Comparison of ENCODE assay signal across 1 cellular context in the genomic region with DNA sequence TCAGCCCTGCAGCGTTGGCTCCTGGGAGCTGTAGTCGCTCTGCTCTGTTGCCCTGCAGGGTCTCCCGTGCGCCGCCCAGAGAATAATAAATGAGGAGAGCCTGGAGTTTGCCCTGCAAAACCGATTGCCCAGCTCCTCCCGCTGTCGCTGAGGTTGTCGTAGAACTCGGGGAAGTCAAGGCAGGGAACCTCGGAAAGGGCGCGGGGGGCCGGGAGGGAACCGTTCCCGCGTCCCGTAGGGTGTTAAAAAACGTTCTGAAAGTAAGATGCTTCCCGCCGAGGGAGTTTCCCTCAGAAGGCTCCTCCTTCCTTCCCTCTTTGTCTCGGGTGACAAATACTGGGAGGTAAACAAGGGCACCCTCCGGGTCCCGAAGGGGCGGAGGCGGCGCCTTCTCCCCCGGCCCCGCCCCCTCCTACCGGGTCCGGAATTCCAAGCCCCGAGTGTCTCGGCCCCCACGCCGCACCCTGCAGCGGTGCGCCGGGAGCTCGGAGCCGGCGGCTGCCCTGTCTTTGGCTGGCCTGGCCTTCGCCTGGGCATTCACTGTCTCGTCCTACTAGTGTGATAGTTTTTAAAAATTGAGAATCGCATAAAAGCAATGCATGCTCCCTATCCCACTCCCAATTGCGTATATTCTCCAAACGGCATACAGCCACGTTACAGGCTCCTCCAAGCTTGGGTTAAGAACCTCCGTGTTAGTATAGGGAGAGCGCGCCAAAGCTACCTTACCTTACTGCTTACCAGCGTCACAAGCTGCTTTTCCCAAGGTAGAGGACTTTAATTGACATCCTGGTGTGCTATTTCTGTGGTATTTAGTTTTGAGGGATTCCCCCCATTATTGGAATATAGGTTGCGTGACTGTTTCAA.
TF ChIP-seq lines count a peak whose summit lies in the region.

No MANE protein-coding gene starts in this region.

TF ChIP-seq in H1, 55 proteins besides CTCF, POLR2A, EP300 and RAD21:
- TF ChIP-seq POLR2AphosphoS5 (IDR thresholded peaks at IDR 0.05; ENCODE audit: low read depth, low read length) (peak; percentile 69), BACH1 (IDR thresholded peaks at IDR 0.05; ENCODE audit: low read length) (peak; percentile 72), RFX5 (IDR thresholded peaks at IDR 0.05; ENCODE audit: borderline replicate concordance, low read depth, low read length) (no peak), KDM4A (IDR thresholded peaks at IDR 0.05; ENCODE audit: low read depth, low read length, severe bottlenecking) (peak; percentile 70), SP1 (IDR thresholded peaks at IDR 0.05; ENCODE audit: low read depth, low read length) (peak; percentile 58), TAF1 (IDR thresholded peaks at IDR 0.05; ENCODE audit: low read depth, low read length) (peak; percentile 69), SRF (IDR thresholded peaks at IDR 0.05; ENCODE audit: low read depth, low read length) (no peak), RBBP5 (IDR thresholded peaks at IDR 0.05; ENCODE audit: borderline replicate concordance, low read depth, low read length) (0 out of 2 replicates have a peak, but pooled peaks have one; percentile 62), HDAC2 (IDR thresholded peaks at IDR 0.05; ENCODE audit: borderline replicate concordance in 1 of 2, low read depth in 2 of 2, low read length in 2 of 2) (peak in 1 of 2 experiments; percentile 84; a peak in 1 of 4 replicates), ASH2L (IDR thresholded peaks at IDR 0.05; ENCODE audit: low read length) (peak; percentile 67), TEAD4 (IDR thresholded peaks at IDR 0.05; ENCODE audit: low read depth, low read length) (peak; percentile 89), EGR1 (IDR thresholded peaks at IDR 0.05; ENCODE audit: borderline replicate concordance, low read depth, low read length) (peak; percentile 68; the same call in 1 of the 2 replicates), SIN3A (conservative IDR thresholded peaks at IDR 0.05 in 1 of 2, IDR thresholded peaks at IDR 0.05 in 1 of 2; ENCODE audit: low read depth in 1 of 2, low read length in 2 of 2) (peak; percentile 41 to 83; a peak in 1 of 4 replicates), TAF7 (optimal IDR thresholded peaks at IDR 0.05; ENCODE audit: borderline replicate concordance, low read depth, low read length) (peak; percentile 25), PHF8 (conservative IDR thresholded peaks at IDR 0.05; ENCODE audit: low read depth, low read length) (peak; percentile 79; the same call in 1 of the 2 replicates), HDAC6 (IDR thresholded peaks at IDR 0.05; ENCODE audit: low read depth, low read length) (no peak), SP4 (IDR thresholded peaks at IDR 0.05; ENCODE audit: low read length) (no peak)
- TF ChIP-seq, protein P1, sequence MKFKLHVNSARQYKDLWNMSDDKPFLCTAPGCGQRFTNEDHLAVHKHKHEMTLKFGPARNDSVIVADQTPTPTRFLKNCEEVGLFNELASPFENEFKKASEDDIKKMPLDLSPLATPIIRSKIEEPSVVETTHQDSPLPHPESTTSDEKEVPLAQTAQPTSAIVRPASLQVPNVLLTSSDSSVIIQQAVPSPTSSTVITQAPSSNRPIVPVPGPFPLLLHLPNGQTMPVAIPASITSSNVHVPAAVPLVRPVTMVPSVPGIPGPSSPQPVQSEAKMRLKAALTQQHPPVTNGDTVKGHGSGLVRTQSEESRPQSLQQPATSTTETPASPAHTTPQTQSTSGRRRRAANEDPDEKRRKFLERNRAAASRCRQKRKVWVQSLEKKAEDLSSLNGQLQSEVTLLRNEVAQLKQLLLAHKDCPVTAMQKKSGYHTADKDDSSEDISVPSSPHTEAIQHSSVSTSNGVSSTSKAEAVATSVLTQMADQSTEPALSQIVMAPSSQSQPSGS (IDR thresholded peaks at IDR 0.05; ENCODE audit: low read length): no peak
- TF ChIP-seq, protein P2, sequence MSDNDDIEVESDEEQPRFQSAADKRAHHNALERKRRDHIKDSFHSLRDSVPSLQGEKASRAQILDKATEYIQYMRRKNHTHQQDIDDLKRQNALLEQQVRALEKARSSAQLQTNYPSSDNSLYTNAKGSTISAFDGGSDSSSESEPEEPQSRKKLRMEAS (IDR thresholded peaks at IDR 0.05): 0 out of 2 replicates have a peak, but pooled peaks have one; percentile 10
